ENCODE assay signal across 1 cellular context in genomic region chr20:49880724-49881445, GRCh38.
TF ChIP-seq lines count a peak whose summit lies in the region.

No MANE protein-coding gene starts in this region.

TF ChIP-seq in WTC11, 78 proteins besides CTCF, POLR2A, EP300 and RAD21 (continued from another document):
- no peak for TF ChIP-seq IRF1 (CRISPR knock-in tag; IDR thresholded peaks at IDR 0.05)
- TF ChIP-seq CDX4 (CRISPR knock-in tag; IDR thresholded peaks at IDR 0.05; ENCODE audit: borderline replicate concordance), result no peak
